ENCODE assay signal across 3 cellular contexts in the genomic region with DNA sequence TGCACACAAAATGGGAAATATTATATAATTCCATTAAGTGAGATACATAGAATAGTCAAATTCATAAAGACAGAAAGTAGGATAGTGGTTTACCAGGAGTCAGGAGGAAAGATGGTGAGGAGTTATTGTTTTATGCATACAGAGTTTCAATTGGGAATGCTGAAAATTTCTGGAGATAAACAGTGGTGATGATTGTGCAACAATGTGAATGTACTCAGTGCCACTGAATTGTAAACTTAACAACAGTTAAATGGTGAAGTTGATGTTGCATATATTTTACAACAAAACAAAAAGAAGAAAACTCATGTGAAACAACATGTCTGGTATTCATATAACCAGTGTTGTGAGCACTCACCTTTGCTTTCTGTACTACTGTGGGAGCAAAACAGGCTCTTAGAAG.
A peak's percentile ranks its signal among the peaks of the same experiment; 100 is the strongest.
TF ChIP-seq lines count a peak whose summit lies in the region.

No MANE protein-coding gene starts in this region.

TF ChIP-seq in GM23338, 12 proteins besides CTCF, POLR2A, EP300 and RAD21 (continues in another document):
- no peak for TF ChIP-seq ETS1 (IDR thresholded peaks at IDR 0.05)
- TF ChIP-seq ZNF114 (CRISPR knock-in tag; IDR thresholded peaks at IDR 0.05): no peak
- TF ChIP-seq JUNB (IDR thresholded peaks at IDR 0.05; ENCODE audit: unreplicated experiment): no peak
- no peak for TF ChIP-seq POLR2AphosphoS5 (IDR thresholded peaks at IDR 0.05; ENCODE audit: low read depth)

TF ChIP-seq in IMR-90, 13 proteins besides CTCF, POLR2A, EP300 and RAD21:
- TF ChIP-seq CEBPB (IDR thresholded peaks at IDR 0.05; ENCODE audit: low read depth, low read length) (peak; percentile 72), FOS (IDR thresholded peaks at IDR 0.05; ENCODE audit: low read depth, low read length) (no peak), NFE2L2 (IDR thresholded peaks at IDR 0.05; ENCODE audit: low read depth, low read length) (no peak)

TF ChIP-seq in H1, 55 proteins besides CTCF, POLR2A, EP300 and RAD21:
- TF ChIP-seq SIN3A (conservative IDR thresholded peaks at IDR 0.05 in 1 of 2, IDR thresholded peaks at IDR 0.05 in 1 of 2; ENCODE audit: low read depth in 1 of 2, low read length in 2 of 2) (no peak), CEBPB (IDR thresholded peaks at IDR 0.05; ENCODE audit: low read depth, low read length) (peak; percentile 72; the same call in 1 of the 2 replicates)
